ENCODE assay signal across 1 cellular context in the genomic region with DNA sequence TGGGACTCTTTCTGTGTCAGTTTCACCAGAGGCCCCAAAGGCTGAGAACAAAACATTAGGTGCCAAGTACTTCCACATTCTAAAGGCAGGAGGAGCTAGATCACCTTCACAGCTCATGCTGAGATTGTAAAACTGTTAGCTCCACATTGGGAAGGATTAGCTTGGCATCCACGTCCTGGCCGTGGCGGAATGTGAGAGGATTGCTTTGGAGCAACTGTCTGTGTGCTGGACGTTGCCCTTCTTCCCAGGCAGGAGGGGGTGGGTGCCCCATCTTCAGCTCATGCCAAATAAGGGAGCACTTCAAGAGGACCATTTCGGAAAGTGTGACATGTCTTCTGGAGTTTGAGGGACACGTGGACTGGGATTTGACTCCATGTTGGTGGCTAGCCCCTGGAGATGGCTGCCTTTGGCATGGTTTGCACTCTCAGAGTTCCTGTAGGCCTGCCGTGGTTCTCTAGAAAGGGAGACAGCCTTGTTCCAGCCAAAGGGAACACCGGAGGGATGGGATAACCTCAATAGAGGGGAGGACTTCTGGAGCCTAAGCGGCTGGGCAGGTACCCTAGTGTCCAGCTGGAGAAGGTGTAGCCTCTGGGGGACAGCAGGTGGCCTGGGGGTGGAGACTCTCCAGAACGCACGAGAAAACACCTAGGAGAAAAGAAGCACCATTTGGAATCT.
A peak's percentile ranks its signal among the peaks of the same experiment; 100 is the strongest.
TF ChIP-seq lines count a peak whose summit lies in the region.

No MANE protein-coding gene starts in this region.

TF ChIP-seq in HepG2, 621 proteins besides CTCF, POLR2A, EP300 and RAD21 (continues in another document):
- TF ChIP-seq, protein P1, sequence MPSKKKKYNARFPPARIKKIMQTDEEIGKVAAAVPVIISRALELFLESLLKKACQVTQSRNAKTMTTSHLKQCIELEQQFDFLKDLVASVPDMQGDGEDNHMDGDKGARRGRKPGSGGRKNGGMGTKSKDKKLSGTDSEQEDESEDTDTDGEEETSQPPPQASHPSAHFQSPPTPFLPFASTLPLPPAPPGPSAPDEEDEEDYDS (CRISPR knock-in tag; IDR thresholded peaks at IDR 0.05): 0 out of 2 replicates have a peak, but pooled peaks have one; percentile 9
- TF ChIP-seq ZNF382 (CRISPR knock-in tag; IDR thresholded peaks at IDR 0.05; ENCODE audit: borderline replicate concordance) (no peak), ZNF530 (CRISPR knock-in tag; IDR thresholded peaks at IDR 0.05; ENCODE audit: low read depth) (no peak), ZBTB38 (CRISPR knock-in tag; IDR thresholded peaks at IDR 0.05) (peak; percentile 22; the same call in 1 of the 2 replicates), ZNF326 (CRISPR knock-in tag; IDR thresholded peaks at IDR 0.05; ENCODE audit: borderline replicate concordance) (no peak), ZNF263 (CRISPR knock-in tag; IDR thresholded peaks at IDR 0.05) (peak; percentile 86), ZNF510 (CRISPR knock-in tag; IDR thresholded peaks at IDR 0.05; ENCODE audit: low read depth) (no peak), SNRNP70 (IDR thresholded peaks at IDR 0.05; ENCODE audit: low read depth, low read length) (no peak), ATF1 (CRISPR knock-in tag; IDR thresholded peaks at IDR 0.05) (no peak), KAT8 (CRISPR knock-in tag; IDR thresholded peaks at IDR 0.05) (0 out of 2 replicates have a peak, but pooled peaks have one; percentile 10), CBX5 (CRISPR knock-in tag; IDR thresholded peaks at IDR 0.05; ENCODE audit: borderline replicate concordance) (no peak), NKX3-1 (CRISPR knock-in tag; IDR thresholded peaks at IDR 0.05) (no peak), PCBP2 (optimal IDR thresholded peaks at IDR 0.05; ENCODE audit: low read depth, low read length, poor library complexity, severe bottlenecking) (no peak), RELA (CRISPR knock-in tag; IDR thresholded peaks at IDR 0.05) (no peak), GFI1 (CRISPR knock-in tag; IDR thresholded peaks at IDR 0.05; ENCODE audit: borderline replicate concordance) (no peak), KLF11 (CRISPR knock-in tag; IDR thresholded peaks at IDR 0.05) (no peak), NAIF1 (CRISPR knock-in tag; IDR thresholded peaks at IDR 0.05; ENCODE audit: borderline replicate concordance) (no peak), IRF2 (CRISPR knock-in tag; IDR thresholded peaks at IDR 0.05) (no peak), SMC3 (IDR thresholded peaks at IDR 0.05; ENCODE audit: low read length) (peak; percentile 59), NBN (conservative IDR thresholded peaks at IDR 0.05) (no peak), KMT2B (CRISPR knock-in tag; IDR thresholded peaks at IDR 0.05) (no peak), NFIB (CRISPR knock-in tag; IDR thresholded peaks at IDR 0.05; ENCODE audit: borderline replicate concordance) (no peak), ADNP (CRISPR knock-in tag; IDR thresholded peaks at IDR 0.05) (no peak), ZNF883 (CRISPR knock-in tag; IDR thresholded peaks at IDR 0.05; ENCODE audit: not compliant biosample characterization) (no peak), GABPA (IDR thresholded peaks at IDR 0.05; ENCODE audit: low read depth, low read length) (no peak), GABPA (CRISPR knock-in tag; IDR thresholded peaks at IDR 0.05; ENCODE audit: low read depth) (peak; percentile 8; the same call in 1 of the 2 replicates), MYC (CRISPR knock-in tag; IDR thresholded peaks at IDR 0.05; ENCODE audit: borderline replicate concordance) (peak; percentile 45; the same call in 1 of the 2 replicates), MIER3 (CRISPR knock-in tag; IDR thresholded peaks at IDR 0.05; ENCODE audit: borderline replicate concordance) (no peak), HNRNPL (IDR thresholded peaks at IDR 0.05; ENCODE audit: low read depth, low read length) (no peak)
- TF ChIP-seq, protein P2, sequence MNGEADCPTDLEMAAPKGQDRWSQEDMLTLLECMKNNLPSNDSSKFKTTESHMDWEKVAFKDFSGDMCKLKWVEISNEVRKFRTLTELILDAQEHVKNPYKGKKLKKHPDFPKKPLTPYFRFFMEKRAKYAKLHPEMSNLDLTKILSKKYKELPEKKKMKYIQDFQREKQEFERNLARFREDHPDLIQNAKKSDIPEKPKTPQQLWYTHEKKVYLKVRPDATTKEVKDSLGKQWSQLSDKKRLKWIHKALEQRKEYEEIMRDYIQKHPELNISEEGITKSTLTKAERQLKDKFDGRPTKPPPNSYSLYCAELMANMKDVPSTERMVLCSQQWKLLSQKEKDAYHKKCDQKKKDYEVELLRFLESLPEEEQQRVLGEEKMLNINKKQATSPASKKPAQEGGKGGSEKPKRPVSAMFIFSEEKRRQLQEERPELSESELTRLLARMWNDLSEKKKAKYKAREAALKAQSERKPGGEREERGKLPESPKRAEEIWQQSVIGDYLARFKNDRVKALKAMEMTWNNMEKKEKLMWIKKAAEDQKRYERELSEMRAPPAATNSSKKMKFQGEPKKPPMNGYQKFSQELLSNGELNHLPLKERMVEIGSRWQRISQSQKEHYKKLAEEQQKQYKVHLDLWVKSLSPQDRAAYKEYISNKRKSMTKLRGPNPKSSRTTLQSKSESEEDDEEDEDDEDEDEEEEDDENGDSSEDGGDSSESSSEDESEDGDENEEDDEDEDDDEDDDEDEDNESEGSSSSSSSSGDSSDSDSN (CRISPR knock-in tag; IDR thresholded peaks at IDR 0.05): no peak
- TF ChIP-seq, protein P3, sequence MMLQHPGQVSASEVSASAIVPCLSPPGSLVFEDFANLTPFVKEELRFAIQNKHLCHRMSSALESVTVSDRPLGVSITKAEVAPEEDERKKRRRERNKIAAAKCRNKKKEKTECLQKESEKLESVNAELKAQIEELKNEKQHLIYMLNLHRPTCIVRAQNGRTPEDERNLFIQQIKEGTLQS (CRISPR knock-in tag; IDR thresholded peaks at IDR 0.05): no peak
- TF ChIP-seq, protein P4, sequence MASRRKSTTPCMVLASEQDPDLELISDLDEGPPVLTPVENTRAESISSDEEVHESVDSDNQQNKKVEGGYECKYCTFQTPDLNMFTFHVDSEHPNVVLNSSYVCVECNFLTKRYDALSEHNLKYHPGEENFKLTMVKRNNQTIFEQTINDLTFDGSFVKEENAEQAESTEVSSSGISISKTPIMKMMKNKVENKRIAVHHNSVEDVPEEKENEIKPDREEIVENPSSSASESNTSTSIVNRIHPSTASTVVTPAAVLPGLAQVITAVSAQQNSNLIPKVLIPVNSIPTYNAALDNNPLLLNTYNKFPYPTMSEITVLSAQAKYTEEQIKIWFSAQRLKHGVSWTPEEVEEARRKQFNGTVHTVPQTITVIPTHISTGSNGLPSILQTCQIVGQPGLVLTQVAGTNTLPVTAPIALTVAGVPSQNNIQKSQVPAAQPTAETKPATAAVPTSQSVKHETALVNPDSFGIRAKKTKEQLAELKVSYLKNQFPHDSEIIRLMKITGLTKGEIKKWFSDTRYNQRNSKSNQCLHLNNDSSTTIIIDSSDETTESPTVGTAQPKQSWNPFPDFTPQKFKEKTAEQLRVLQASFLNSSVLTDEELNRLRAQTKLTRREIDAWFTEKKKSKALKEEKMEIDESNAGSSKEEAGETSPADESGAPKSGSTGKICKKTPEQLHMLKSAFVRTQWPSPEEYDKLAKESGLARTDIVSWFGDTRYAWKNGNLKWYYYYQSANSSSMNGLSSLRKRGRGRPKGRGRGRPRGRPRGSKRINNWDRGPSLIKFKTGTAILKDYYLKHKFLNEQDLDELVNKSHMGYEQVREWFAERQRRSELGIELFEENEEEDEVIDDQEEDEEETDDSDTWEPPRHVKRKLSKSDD (CRISPR knock-in tag; IDR thresholded peaks at IDR 0.05; ENCODE audit: low read depth): no peak
- TF ChIP-seq, protein P5, sequence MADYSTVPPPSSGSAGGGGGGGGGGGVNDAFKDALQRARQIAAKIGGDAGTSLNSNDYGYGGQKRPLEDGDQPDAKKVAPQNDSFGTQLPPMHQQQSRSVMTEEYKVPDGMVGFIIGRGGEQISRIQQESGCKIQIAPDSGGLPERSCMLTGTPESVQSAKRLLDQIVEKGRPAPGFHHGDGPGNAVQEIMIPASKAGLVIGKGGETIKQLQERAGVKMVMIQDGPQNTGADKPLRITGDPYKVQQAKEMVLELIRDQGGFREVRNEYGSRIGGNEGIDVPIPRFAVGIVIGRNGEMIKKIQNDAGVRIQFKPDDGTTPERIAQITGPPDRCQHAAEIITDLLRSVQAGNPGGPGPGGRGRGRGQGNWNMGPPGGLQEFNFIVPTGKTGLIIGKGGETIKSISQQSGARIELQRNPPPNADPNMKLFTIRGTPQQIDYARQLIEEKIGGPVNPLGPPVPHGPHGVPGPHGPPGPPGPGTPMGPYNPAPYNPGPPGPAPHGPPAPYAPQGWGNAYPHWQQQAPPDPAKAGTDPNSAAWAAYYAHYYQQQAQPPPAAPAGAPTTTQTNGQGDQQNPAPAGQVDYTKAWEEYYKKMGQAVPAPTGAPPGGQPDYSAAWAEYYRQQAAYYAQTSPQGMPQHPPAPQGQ (CRISPR knock-in tag; IDR thresholded peaks at IDR 0.05; ENCODE audit: borderline replicate concordance): no peak
- TF ChIP-seq, protein P6, sequence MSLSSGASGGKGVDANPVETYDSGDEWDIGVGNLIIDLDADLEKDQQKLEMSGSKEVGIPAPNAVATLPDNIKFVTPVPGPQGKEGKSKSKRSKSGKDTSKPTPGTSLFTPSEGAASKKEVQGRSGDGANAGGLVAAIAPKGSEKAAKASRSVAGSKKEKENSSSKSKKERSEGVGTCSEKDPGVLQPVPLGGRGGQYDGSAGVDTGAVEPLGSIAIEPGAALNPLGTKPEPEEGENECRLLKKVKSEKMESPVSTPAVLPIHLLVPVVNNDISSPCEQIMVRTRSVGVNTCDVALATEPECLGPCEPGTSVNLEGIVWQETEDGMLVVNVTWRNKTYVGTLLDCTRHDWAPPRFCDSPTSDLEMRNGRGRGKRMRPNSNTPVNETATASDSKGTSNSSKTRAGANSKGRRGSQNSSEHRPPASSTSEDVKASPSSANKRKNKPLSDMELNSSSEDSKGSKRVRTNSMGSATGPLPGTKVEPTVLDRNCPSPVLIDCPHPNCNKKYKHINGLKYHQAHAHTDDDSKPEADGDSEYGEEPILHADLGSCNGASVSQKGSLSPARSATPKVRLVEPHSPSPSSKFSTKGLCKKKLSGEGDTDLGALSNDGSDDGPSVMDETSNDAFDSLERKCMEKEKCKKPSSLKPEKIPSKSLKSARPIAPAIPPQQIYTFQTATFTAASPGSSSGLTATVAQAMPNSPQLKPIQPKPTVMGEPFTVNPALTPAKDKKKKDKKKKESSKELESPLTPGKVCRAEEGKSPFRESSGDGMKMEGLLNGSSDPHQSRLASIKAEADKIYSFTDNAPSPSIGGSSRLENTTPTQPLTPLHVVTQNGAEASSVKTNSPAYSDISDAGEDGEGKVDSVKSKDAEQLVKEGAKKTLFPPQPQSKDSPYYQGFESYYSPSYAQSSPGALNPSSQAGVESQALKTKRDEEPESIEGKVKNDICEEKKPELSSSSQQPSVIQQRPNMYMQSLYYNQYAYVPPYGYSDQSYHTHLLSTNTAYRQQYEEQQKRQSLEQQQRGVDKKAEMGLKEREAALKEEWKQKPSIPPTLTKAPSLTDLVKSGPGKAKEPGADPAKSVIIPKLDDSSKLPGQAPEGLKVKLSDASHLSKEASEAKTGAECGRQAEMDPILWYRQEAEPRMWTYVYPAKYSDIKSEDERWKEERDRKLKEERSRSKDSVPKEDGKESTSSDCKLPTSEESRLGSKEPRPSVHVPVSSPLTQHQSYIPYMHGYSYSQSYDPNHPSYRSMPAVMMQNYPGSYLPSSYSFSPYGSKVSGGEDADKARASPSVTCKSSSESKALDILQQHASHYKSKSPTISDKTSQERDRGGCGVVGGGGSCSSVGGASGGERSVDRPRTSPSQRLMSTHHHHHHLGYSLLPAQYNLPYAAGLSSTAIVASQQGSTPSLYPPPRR (CRISPR knock-in tag; IDR thresholded peaks at IDR 0.05; ENCODE audit: borderline replicate concordance): no peak
- TF ChIP-seq, protein P7, sequence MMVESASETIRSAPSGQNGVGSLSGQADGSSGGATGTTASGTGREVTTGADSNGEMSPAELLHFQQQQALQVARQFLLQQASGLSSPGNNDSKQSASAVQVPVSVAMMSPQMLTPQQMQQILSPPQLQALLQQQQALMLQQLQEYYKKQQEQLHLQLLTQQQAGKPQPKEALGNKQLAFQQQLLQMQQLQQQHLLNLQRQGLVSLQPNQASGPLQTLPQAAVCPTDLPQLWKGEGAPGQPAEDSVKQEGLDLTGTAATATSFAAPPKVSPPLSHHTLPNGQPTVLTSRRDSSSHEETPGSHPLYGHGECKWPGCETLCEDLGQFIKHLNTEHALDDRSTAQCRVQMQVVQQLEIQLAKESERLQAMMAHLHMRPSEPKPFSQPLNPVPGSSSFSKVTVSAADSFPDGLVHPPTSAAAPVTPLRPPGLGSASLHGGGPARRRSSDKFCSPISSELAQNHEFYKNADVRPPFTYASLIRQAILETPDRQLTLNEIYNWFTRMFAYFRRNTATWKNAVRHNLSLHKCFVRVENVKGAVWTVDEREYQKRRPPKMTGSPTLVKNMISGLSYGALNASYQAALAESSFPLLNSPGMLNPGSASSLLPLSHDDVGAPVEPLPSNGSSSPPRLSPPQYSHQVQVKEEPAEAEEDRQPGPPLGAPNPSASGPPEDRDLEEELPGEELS (CRISPR knock-in tag; IDR thresholded peaks at IDR 0.05): no peak
- TF ChIP-seq, protein P8, sequence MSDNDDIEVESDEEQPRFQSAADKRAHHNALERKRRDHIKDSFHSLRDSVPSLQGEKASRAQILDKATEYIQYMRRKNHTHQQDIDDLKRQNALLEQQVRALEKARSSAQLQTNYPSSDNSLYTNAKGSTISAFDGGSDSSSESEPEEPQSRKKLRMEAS (IDR thresholded peaks at IDR 0.05): 0 out of 2 replicates have a peak, but pooled peaks have one; percentile 47
- TF ChIP-seq, protein P9, sequence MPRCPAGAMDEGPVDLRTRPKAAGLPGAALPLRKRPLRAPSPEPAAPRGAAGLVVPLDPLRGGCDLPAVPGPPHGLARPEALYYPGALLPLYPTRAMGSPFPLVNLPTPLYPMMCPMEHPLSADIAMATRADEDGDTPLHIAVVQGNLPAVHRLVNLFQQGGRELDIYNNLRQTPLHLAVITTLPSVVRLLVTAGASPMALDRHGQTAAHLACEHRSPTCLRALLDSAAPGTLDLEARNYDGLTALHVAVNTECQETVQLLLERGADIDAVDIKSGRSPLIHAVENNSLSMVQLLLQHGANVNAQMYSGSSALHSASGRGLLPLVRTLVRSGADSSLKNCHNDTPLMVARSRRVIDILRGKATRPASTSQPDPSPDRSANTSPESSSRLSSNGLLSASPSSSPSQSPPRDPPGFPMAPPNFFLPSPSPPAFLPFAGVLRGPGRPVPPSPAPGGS (CRISPR knock-in tag; IDR thresholded peaks at IDR 0.05): no peak
